8 cellular contexts compared by ENCODE assay signal in genomic region chr4:49096627-49097026, GRCh38.
DNase-seq lines count a peak whose midpoint lies in the region; ATAC-seq and TF ChIP-seq lines count a peak whose summit lies in the region.
"Not testable (repeated sequence)": the region's sequence is repeated elsewhere in the genome, so short reads cannot be mapped to it uniquely, and the experiment has no call there.

No MANE protein-coding gene starts in this region.

- H2BK120ac ChIP-seq in IMR-90 (ENCODE audit: low read depth, low read length): not testable (repeated sequence)

- intact Hi-C loops in IMR-90 (cut with micrococcal nuclease); lower lobe of right lung (cut with DNase I): not testable (repeated sequence)

- not testable (repeated sequence) for H4K91ac ChIP-seq in IMR-90 (ENCODE audit: insufficient read depth, low read depth, low read length)

- POLR2A ChIA-PET in IMR-90 (lab: Charles Lee; ENCODE audit: unreplicated experiment): not testable (repeated sequence)

- H3K36me3 Mint-ChIP-seq in effector memory CD8-positive, alpha-beta T cell (ENCODE audit: insufficient read depth): not testable (repeated sequence)

- H3K23ac ChIP-seq in IMR-90 (ENCODE audit: low read depth, low read length): not testable (repeated sequence)

- H3K56ac ChIP-seq in IMR-90 (ENCODE audit: extremely low read depth, insufficient read depth, low read length): not testable (repeated sequence)

- H2BK15ac ChIP-seq in IMR-90 (ENCODE audit: low read depth, low read length): not testable (repeated sequence)

- not testable (repeated sequence) for H3K9me1 ChIP-seq in IMR-90 (ENCODE audit: insufficient read depth, low read length)

- not testable (repeated sequence) for H3K27me3 Mint-ChIP-seq in effector memory CD8-positive, alpha-beta T cell

- DNase-seq in IMR-90; effector memory CD8-positive, alpha-beta T cell; lower lobe of right lung; upper lobe of left lung: not testable (repeated sequence)

- H3K4me1 ChIP-seq in IMR-90 (ENCODE audit: control insufficient read depth, insufficient read depth, low read length); lower lobe of right lung; upper lobe of left lung: not testable (repeated sequence)

- peak; percentile 36 for ATAC-seq in GM18868 (IDR thresholded peaks at IDR 0.05; ENCODE audit: unreplicated experiment)
- ATAC-seq in GM21423 (IDR thresholded peaks at IDR 0.05; ENCODE audit: unreplicated experiment): peak; percentile 42
- peak; percentile 31 for ATAC-seq in HG02759 (IDR thresholded peaks at IDR 0.05; ENCODE audit: unreplicated experiment)
- peak; percentile 31 for ATAC-seq in HG03159 (IDR thresholded peaks at IDR 0.05; ENCODE audit: unreplicated experiment)
- peak; percentile 48 for ATAC-seq in IMR-90 (ENCODE audit: low read depth)
- ATAC-seq in effector memory CD8-positive, alpha-beta T cell (replicated peaks): peak; percentile 45
- ATAC-seq in lower lobe of right lung: peak; percentile 68 to 71
- peak; percentile 68 to 88 for ATAC-seq in upper lobe of left lung (ENCODE audit: low FRiP score in 2 of 2)

- not testable (repeated sequence) for H3K4me3 ChIP-seq in IMR-90 (ENCODE audit: insufficient read depth, low read depth, low read length); lower lobe of right lung; upper lobe of left lung

- H3K9ac ChIP-seq in IMR-90 (ENCODE audit: low read depth, low read length): not testable (repeated sequence)

- H4K5ac ChIP-seq in IMR-90 (ENCODE audit: low read depth, low read length): not testable (repeated sequence)

- TF ChIP-seq EP300 in upper lobe of left lung (IDR thresholded peaks at IDR 0.05): not testable (repeated sequence)

- not testable (repeated sequence) for H3K79me1 ChIP-seq in IMR-90 (ENCODE audit: low read depth in 1 of 2, low read length in 2 of 2)

- TF ChIP-seq RAD21 in IMR-90 (IDR thresholded peaks at IDR 0.05; ENCODE audit: low read length): not testable (repeated sequence)

- BruUV-seq in IMR-90 (replicated peaks; lab: Mats Ljungman, UMichigan): not testable (repeated sequence)

- TF ChIP-seq POLR2A in IMR-90 (IDR thresholded peaks at IDR 0.05; ENCODE audit: low read depth, low read length); upper lobe of left lung (IDR thresholded peaks at IDR 0.05): not testable (repeated sequence)

- H3K36me3 ChIP-seq in IMR-90 (ENCODE audit: control insufficient read depth, insufficient read depth, low read length); lower lobe of right lung; upper lobe of left lung: not testable (repeated sequence)

- not testable (repeated sequence) for H2AFZ ChIP-seq in IMR-90 (replicated peaks; ENCODE audit: low read length, poor library complexity)

- not testable (repeated sequence) for H4K8ac ChIP-seq in IMR-90 (ENCODE audit: low read depth in 2 of 2, low read length in 2 of 2)

- in situ Hi-C loops in IMR-90 (cut with MboI; ENCODE audit: low sequenced_read_pairs): not testable (repeated sequence)

- not testable (repeated sequence) for H4K20me1 ChIP-seq in IMR-90 (ENCODE audit: insufficient read depth, low read length)

- H2AK9ac ChIP-seq in IMR-90 (replicated peaks; ENCODE audit: low read depth, low read length, poor library complexity): not testable (repeated sequence)

- H3K18ac ChIP-seq in IMR-90 (ENCODE audit: low read depth, low read length): not testable (repeated sequence)

- not testable (repeated sequence) for H3K14ac ChIP-seq in IMR-90 (replicated peaks; ENCODE audit: low read depth, low read length)

- dilution Hi-C loops in IMR-90 (cut with HindIII; ENCODE audit: low sequenced_read_pairs, unreplicated experiment): not testable (repeated sequence)

- not testable (repeated sequence) for H3K4me1 Mint-ChIP-seq in effector memory CD8-positive, alpha-beta T cell (ENCODE audit: low read depth in 2 of 2)

- 56 to 100% methylated on average over 4 to 8 of the region's 8 CpGs for WGBS in IMR-90 (ENCODE audit: extremely low coverage in 2 of 2, insufficient read length in 1 of 2), 2 experiments
- 61 to 67% methylated on average over 8 of the region's 8 CpGs for WGBS in upper lobe of left lung, 2 donors

- not testable (repeated sequence) for H3K27ac Mint-ChIP-seq in effector memory CD8-positive, alpha-beta T cell

- peaks cover 50 to 62% of the 10 kb centered on the region in 2 donors for H3K9me3 Mint-ChIP-seq in effector memory CD8-positive, alpha-beta T cell

- H3K4ac ChIP-seq in IMR-90 (ENCODE audit: low read depth, low read length): not testable (repeated sequence)

- H3K4me3 Mint-ChIP-seq in effector memory CD8-positive, alpha-beta T cell: not testable (repeated sequence)

- H3K4me2 ChIP-seq in IMR-90 (ENCODE audit: low read depth, low read length): not testable (repeated sequence)

- H2BK20ac ChIP-seq in IMR-90 (ENCODE audit: low read depth, low read length): not testable (repeated sequence)

- not testable (repeated sequence) for H3K27me3 ChIP-seq in IMR-90 (ENCODE audit: control insufficient read depth, insufficient read depth, low read length); lower lobe of right lung (ENCODE audit: low read depth); upper lobe of left lung

- H2BK5ac ChIP-seq in IMR-90 (ENCODE audit: low read depth, low read length, poor library complexity, severe bottlenecking): peak overlapping the region; percentile 84

- H3K9me3 ChIP-seq in IMR-90 (ENCODE audit: control insufficient read depth, insufficient read depth, low read length): peaks cover 30% of the 10 kb centered on the region; the same call in 1 of the 2 replicates
- peaks cover 45% of the 10 kb centered on the region for H3K9me3 ChIP-seq in lower lobe of right lung
- peaks cover 8 to 53% (median 29%) of the 10 kb centered on the region in 4 donors for H3K9me3 ChIP-seq in upper lobe of left lung

- TF ChIP-seq CTCF in IMR-90 (conservative IDR thresholded peaks at IDR 0.05; ENCODE audit: low read depth, low read length); lower lobe of right lung (IDR thresholded peaks at IDR 0.05); upper lobe of left lung (IDR thresholded peaks at IDR 0.05): not testable (repeated sequence)

- not testable (repeated sequence) for H3K27ac ChIP-seq in IMR-90 (ENCODE audit: insufficient read depth, low read length); lower lobe of right lung; upper lobe of left lung

- not testable (repeated sequence) for H2AK5ac ChIP-seq in IMR-90 (ENCODE audit: low read depth, low read length)

- CTCF ChIA-PET in IMR-90 (lab: Yijun Ruan, JAX): not testable (repeated sequence)
